9 cellular contexts compared by ENCODE assay signal in the genomic region with DNA sequence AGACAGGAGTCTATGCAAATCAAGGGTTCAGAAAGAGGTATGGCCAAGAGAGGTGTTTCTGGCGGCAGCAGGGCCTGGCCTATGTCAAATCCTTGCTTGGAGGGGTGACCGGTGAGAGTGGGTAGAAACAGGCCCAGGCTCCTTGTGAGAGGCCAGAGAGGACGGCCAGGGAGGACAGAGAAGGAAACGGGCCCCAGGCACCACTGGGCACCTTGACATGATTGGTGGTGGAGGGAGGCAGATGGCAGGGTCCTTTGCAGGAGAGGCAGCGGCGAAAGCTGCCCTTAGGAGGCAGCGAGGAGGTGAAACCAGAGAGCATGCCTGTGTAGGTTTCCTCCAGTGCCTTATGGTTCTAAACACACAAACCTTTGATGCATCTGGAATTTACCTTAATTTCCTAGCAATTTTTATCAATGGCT. TPM values are rescaled to one million over a fixed set of nuclear protein-coding genes. Genes with fewer than 3 reads are reported as not detected.
DNase-seq lines count a peak whose midpoint lies in the region; ATAC-seq and TF ChIP-seq lines count a peak whose summit lies in the region.
"Had no signal": no experiment of that assay in that cellular context is flagged by ENCODE, and none has a peak within 500 bp of the region (broad histone marks: within the 10 kb centered on the region; RNA-seq: fewer than 3 reads in every experiment).

No MANE protein-coding gene starts in this region.

- 81% methylated on average over 7 of the region's 7 CpGs for WGBS in right cardiac atrium

- H3K4me1 ChIP-seq in right cardiac atrium (ENCODE audit: control insufficient read depth, insufficient read depth, low read length), result peaks cover 2% of the 10 kb centered on the region
- no peaks in the 10 kb centered on the region for H3K4me1 ChIP-seq in upper lobe of right lung

- H3K4me3 ChIP-seq in SK-N-MC (no peak overlapping the region), right cardiac atrium (ENCODE audit: low read length) (no peak overlapping the region), upper lobe of right lung (no peak overlapping the region)

- H3K9me3 ChIP-seq in SK-N-MC (ENCODE audit: low read depth, low read length) (no peaks in the 10 kb centered on the region), right cardiac atrium (ENCODE audit: control insufficient read depth, low read length) (no peaks in the 10 kb centered on the region), upper lobe of right lung (no peaks in the 10 kb centered on the region)

- no peaks in the 10 kb centered on the region for H3K27me3 ChIP-seq in right cardiac atrium (ENCODE audit: control insufficient read depth, insufficient read depth)
- peaks cover 12% of the 10 kb centered on the region for H3K27me3 ChIP-seq in upper lobe of right lung

- no peak overlapping the region for H3K9ac ChIP-seq in SK-N-MC (ENCODE audit: insufficient read length)

- ATAC-seq in right cardiac atrium (no peak), upper lobe of right lung (no peak)

- H3K27ac ChIP-seq in SK-N-MC (peak overlapping the region; percentile 14), right cardiac atrium (ENCODE audit: low read length) (peak overlapping the region; percentile 54), upper lobe of right lung (no peak overlapping the region)

- intact Hi-C loops in right cardiac atrium (cut with DNase I), result no loop called here
- intact Hi-C loops in upper lobe of right lung (cut with DNase I), result no loop called here

- no peaks in the 10 kb centered on the region for H3K36me3 ChIP-seq in SK-N-MC (ENCODE audit: insufficient read depth, low read length)
- H3K36me3 ChIP-seq in upper lobe of right lung, result no peaks in the 10 kb centered on the region

- peak; percentile 13 to 14 for DNase-seq in activated T-cell treated with anti-CD3 and anti-CD28 coated beads, Interleukin-2, amount 50 U/mL, for 48 hours
- DNase-seq in activated T-cell treated with anti-CD3 and anti-CD28 coated beads for 4 hours (no peak), SK-N-MC (ENCODE audit: low read depth, low spot score) (no peak), right cardiac atrium (no peak), upper lobe of right lung (peak; percentile 47), GOT3 (lab: John Stamatoyannopoulos, UW) (no peak), dedifferentiated amniotic fluid mesenchymal stem cell (ENCODE audit: extremely low spot score) (no peak), GM19240 (ENCODE audit: insufficient read length, low spot score) (no peak)

- TF ChIP-seq CTCF in upper lobe of right lung (IDR thresholded peaks at IDR 0.05), result no peak

RNA-seq across cellular contexts. Expression of gene RAMP1, which starts 6.2 kb away (rescaled TPM):
- total RNA-seq in right cardiac atrium (100 to 1,000 TPM; 122 to 276 (median 160) TPM), upper lobe of right lung (11.1 TPM)
- polyA plus RNA-seq in right cardiac atrium, result 164 TPM
- total RNA-seq: CD4-positive, CD25-positive, alpha-beta regulatory T cell had no signal

Comparison
In these comparisons a context has a peak if more than half of its experiments do, and no peak if none do; other contexts are left out.
1. DNase-seq: peak in activated T-cell treated with anti-CD3 and anti-CD28 coated beads, Interleukin-2, amount 50 U/mL, for 48 hours (2 of 2) and upper lobe of right lung (single experiment); none in activated T-cell treated with anti-CD3 and anti-CD28 coated beads for 4 hours (single experiment), SK-N-MC (single experiment), right cardiac atrium (0 of 3), GOT3 (single experiment), dedifferentiated amniotic fluid mesenchymal stem cell (single experiment) and GM19240 (single experiment).
2. RNA of gene RAMP1, which starts 6.2 kb away (total RNA-seq): 122 to 276 TPM in right cardiac atrium; 11.1 TPM in upper lobe of right lung (single experiment); every median in the first group is over 10 times any median in the second.